Comparison of ENCODE assay signal across 8 cellular contexts in the genomic region with DNA sequence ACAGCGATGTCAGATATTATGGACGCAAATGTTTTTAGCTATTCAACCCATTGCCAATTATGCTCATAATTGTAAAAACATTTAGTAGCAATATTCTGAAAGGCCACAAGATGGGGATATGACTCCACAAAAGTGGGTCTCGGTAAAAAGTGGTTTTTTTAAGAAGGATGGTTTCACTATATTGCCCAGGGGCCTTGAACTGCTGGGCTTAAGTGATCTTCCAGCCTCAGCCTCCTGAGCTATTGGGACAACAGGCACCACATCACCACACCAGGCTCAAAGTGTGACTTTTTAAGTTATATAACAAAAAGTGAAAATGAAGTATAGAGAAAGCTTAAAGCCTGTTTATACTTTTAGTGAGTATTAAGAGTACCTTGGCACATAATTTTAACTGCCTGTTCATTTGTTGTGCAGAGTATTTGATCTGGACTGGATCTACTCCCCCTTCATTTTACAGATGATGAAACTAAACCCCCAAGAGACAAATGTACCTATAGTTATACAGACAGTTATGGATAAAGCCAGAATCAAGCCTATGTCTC. TPM values are rescaled to one million over a fixed set of nuclear protein-coding genes. Genes with fewer than 3 reads are reported as not detected.
A peak's percentile ranks its signal among the peaks of the same experiment; 100 is the strongest.
DNase-seq lines count a peak whose midpoint lies in the region; TF ChIP-seq lines count a peak whose summit lies in the region.

No MANE protein-coding gene starts in this region.

- peak overlapping the region; percentile 45 for H3K4me3 ChIP-seq in GM23248
- H3K4me3 ChIP-seq in Loucy (ENCODE audit: low read length, poor library complexity, severe bottlenecking): peak overlapping the region; percentile 19
- H3K4me3 ChIP-seq in uterus: no peak overlapping the region

- peak overlapping the region; percentile 39 for H3K9ac ChIP-seq in GM23248
- H3K9ac ChIP-seq in Loucy (ENCODE audit: low read depth, low read length, poor library complexity, severe bottlenecking): no peak overlapping the region

- DNase-seq in SIG-M5 treated with dmso at 0.1 percent for 504 hours (lab: John Stamatoyannopoulos, UW; ENCODE audit: unreplicated experiment): peak; percentile 75
- no peak for DNase-seq in SIG-M5 (lab: John Stamatoyannopoulos, UW)
- DNase-seq in GM23248: peak; percentile 79
- peak; percentile 53 for DNase-seq in SKM-1 treated with dmso at 0.1 percent for 144 hours (lab: John Stamatoyannopoulos, UW; ENCODE audit: unreplicated experiment)
- DNase-seq in lung microvascular endothelial cell (ENCODE audit: low read depth in 2 of 2): peak; percentile 75 to 78
- no peak for DNase-seq in uterus

- peaks cover 6% of the 10 kb centered on the region for H3K36me3 Mint-ChIP-seq in dendritic cell treated with granulocyte-macrophage colony-stimulating factor and Interleukin-4, amounts not matched to agents 40 ng/mL and 50 ng/mL, for 4 days (ENCODE audit: low read depth)

- H3K4me1 ChIP-seq in GM23248 (ENCODE audit: insufficient read depth) (peaks cover 46% of the 10 kb centered on the region), Loucy (ENCODE audit: insufficient read depth, low read length, poor library complexity, severe bottlenecking) (peaks cover 42% of the 10 kb centered on the region), uterus (peaks cover 0 to 9% of the 10 kb centered on the region in 2 donors)

- no peaks in the 10 kb centered on the region for H3K9me3 Mint-ChIP-seq in dendritic cell treated with granulocyte-macrophage colony-stimulating factor and Interleukin-4, amounts not matched to agents 40 ng/mL and 50 ng/mL, for 4 days

- intact Hi-C loops in dendritic cell treated with granulocyte-macrophage colony-stimulating factor and Interleukin-4, amounts not matched to agents 40 ng/mL and 50 ng/mL, for 4 days (cut with micrococcal nuclease): loop anchor here (1.0 to 5.0 kb wide), 3 partner anchors 9 to 421 kb away; partner anchors contain the start of gene GRAMD1C
- intact Hi-C loops in uterus (cut with DNase I; ENCODE audit: low total_unique reads): no loop called here

- H2AFZ ChIP-seq in GM23248: no peak overlapping the region
- no peak overlapping the region for H2AFZ ChIP-seq in Loucy (ENCODE audit: low read length)

- no peak overlapping the region for H3K27ac Mint-ChIP-seq in dendritic cell treated with granulocyte-macrophage colony-stimulating factor and Interleukin-4, amounts not matched to agents 40 ng/mL and 50 ng/mL, for 4 days

- peak overlapping the region; percentile 17 for H3K4me3 Mint-ChIP-seq in dendritic cell treated with granulocyte-macrophage colony-stimulating factor and Interleukin-4, amounts not matched to agents 40 ng/mL and 50 ng/mL, for 4 days

- peaks cover 25% of the 10 kb centered on the region for H3K4me1 Mint-ChIP-seq in dendritic cell treated with granulocyte-macrophage colony-stimulating factor and Interleukin-4, amounts not matched to agents 40 ng/mL and 50 ng/mL, for 4 days (ENCODE audit: low read depth)

- in situ Hi-C loops in GM23248 (cut with MboI): no loop called here

- H3K9me3 ChIP-seq in GM23248 (ENCODE audit: low read depth) (no peaks in the 10 kb centered on the region), Loucy (ENCODE audit: insufficient read depth, low read depth, low read length) (no peaks in the 10 kb centered on the region), uterus (no peaks in the 10 kb centered on the region)

- no peaks in the 10 kb centered on the region for H3K27me3 Mint-ChIP-seq in dendritic cell treated with granulocyte-macrophage colony-stimulating factor and Interleukin-4, amounts not matched to agents 40 ng/mL and 50 ng/mL, for 4 days

- H3K9me2 ChIP-seq in GM23248 (ENCODE audit: insufficient read depth) (no peaks in the 10 kb centered on the region), Loucy (replicated peaks; ENCODE audit: low read depth, low read length) (no peaks in the 10 kb centered on the region)

- peaks cover 9% of the 10 kb centered on the region; the same call in 1 of the 2 replicates for H4K20me1 ChIP-seq in GM23248 (ENCODE audit: insufficient read depth)
- peaks cover 90% of the 10 kb centered on the region for H4K20me1 ChIP-seq in Loucy (ENCODE audit: insufficient read depth, low read length, poor library complexity, severe bottlenecking)

- WGBS in GM23248 (ENCODE audit: low coverage in 1 of 2, low lambda C conversion rate in 2 of 2, missing lambda C conversion rate in 2 of 2), 2 experiments: 2 to 3% methylated on average over 3 of the region's 3 CpGs

- H3K36me3 ChIP-seq in GM23248 (ENCODE audit: low read depth) (no peaks in the 10 kb centered on the region), Loucy (ENCODE audit: insufficient read depth, low read length) (peaks cover 14% of the 10 kb centered on the region; the same call in 1 of the 2 replicates), uterus (no peaks in the 10 kb centered on the region)

- H3F3A ChIP-seq in GM23248 (ENCODE audit: insufficient read depth): peaks cover 24% of the 10 kb centered on the region; the same call in 1 of the 2 replicates
- no peaks in the 10 kb centered on the region; the same call in 1 of the 2 replicates for H3F3A ChIP-seq in Loucy (ENCODE audit: low read depth)

- H3K27me3 ChIP-seq in GM23248 (replicated peaks; ENCODE audit: insufficient read depth) (no peaks in the 10 kb centered on the region), Loucy (ENCODE audit: insufficient read depth, low read length, poor library complexity, severe bottlenecking) (no peaks in the 10 kb centered on the region), uterus (no peaks in the 10 kb centered on the region)

- peak overlapping the region; percentile 40 for H3K4me2 ChIP-seq in GM23248 (ENCODE audit: unreplicated experiment)
- peak overlapping the region; percentile 41 for H3K4me2 ChIP-seq in Loucy (ENCODE audit: low read depth, low read length, poor library complexity, severe bottlenecking)

- TF ChIP-seq CTCF in Loucy (conservative IDR thresholded peaks at IDR 0.05; ENCODE audit: low read length): peak; percentile 77
- TF ChIP-seq CTCF in uterus (IDR thresholded peaks at IDR 0.05): peak; percentile 59 to 83 (median 70)

- no peak for TF ChIP-seq POLR2A in uterus (IDR thresholded peaks at IDR 0.05)

- peaks cover 100% of the 10 kb centered on the region for H3K79me2 ChIP-seq in GM23248 (ENCODE audit: insufficient read depth)
- peaks cover 99% of the 10 kb centered on the region for H3K79me2 ChIP-seq in Loucy (ENCODE audit: insufficient read depth, low read length)

- H3K27ac ChIP-seq in GM23248 (peak overlapping the region; percentile 22), uterus (peak overlapping the region in 1 of 2 donors; percentile 52)

RNA-seq across cellular contexts. Expression of gene NAA50, which starts 9.4 kb away (rescaled TPM):
- 142 and 160 TPM in 2 replicates for total RNA-seq in GM23248 (2014; rRNA removed; shearing (Covaris generic))
- 147 and 154 TPM in 2 replicates for polyA plus RNA-seq in GM23248 (2016; fragmentation: Nextera tagmentation; extraction: Ambion mirVana)
- total RNA-seq in lung microvascular endothelial cell: 102 and 140 TPM in 2 replicates
- total RNA-seq in uterus: 100 to 1,000 TPM in 2 of 4 donors, 10 to 100 TPM in 2; 90.5 to 171 (median 121) TPM

RNA-seq across cellular contexts. Expression of gene ATP6V1A, which starts 10.2 kb away (rescaled TPM):
- 51.1 and 53.2 TPM in 2 replicates for total RNA-seq in GM23248 (2014; rRNA removed; shearing (Covaris generic))
- 47.8 and 47.9 TPM in 2 replicates for polyA plus RNA-seq in GM23248 (2016; fragmentation: Nextera tagmentation; extraction: Ambion mirVana)
- 104 and 163 TPM in 2 replicates for total RNA-seq in lung microvascular endothelial cell
- 10 to 100 TPM; 11.5 to 81.8 (median 39.7) TPM for total RNA-seq in uterus

RNA-seq across cellular contexts. Expression of gene USF3, which starts 40.2 kb away (rescaled TPM):
- total RNA-seq in GM23248 (2014; rRNA removed; shearing (Covaris generic)): 8.1 and 9.2 TPM in 2 replicates
- 3.5 and 3.8 TPM in 2 replicates for polyA plus RNA-seq in GM23248 (2016; fragmentation: Nextera tagmentation; extraction: Ambion mirVana)
- total RNA-seq in lung microvascular endothelial cell (3.9 and 5.6 TPM in 2 replicates), uterus (10 to 100 TPM; 14.2 to 27.1 (median 21.4) TPM)

Comparison
In these comparisons a context has a peak if more than half of its experiments do, and no peak if none do; other contexts are left out.
1. DNase-seq: peak in SIG-M5 treated with dmso at 0.1 percent for 504 hours (single experiment), GM23248 (single experiment), SKM-1 treated with dmso at 0.1 percent for 144 hours (single experiment) and lung microvascular endothelial cell (2 of 2); none in SIG-M5 (single experiment) and uterus (0 of 2).
2. H3K4me3 ChIP-seq: peak in GM23248 (single experiment) and Loucy (single experiment); none in uterus (0 of 2).